ENCODE assay signal across 14 cellular contexts in genomic region chr22:17787159-17788022, GRCh38. TPM values are rescaled to one million over a fixed set of nuclear protein-coding genes. Genes with fewer than 3 reads are reported as not detected.
A peak's percentile ranks its signal among the peaks of the same experiment; 100 is the strongest.
DNase-seq lines count a peak whose midpoint lies in the region; ATAC-seq lines count a peak whose summit lies in the region.
"Had no signal": no experiment of that assay in that cellular context is flagged by ENCODE, and none has a peak within 500 bp of the region (broad histone marks: within the 10 kb centered on the region; RNA-seq: fewer than 3 reads in every experiment).

No MANE protein-coding gene starts in this region.

- DNase-seq in caudate nucleus (lab: John Stamatoyannopoulos, UW) (peak in 8 of 61 donors; percentile 23 to 69 (median 44)), left lobe of liver (ENCODE audit: low spot score) (no peak), NCI-H1436 (lab: John Stamatoyannopoulos, UW) (no peak)
- DNase-seq: activated CD8-positive, alpha-beta T cell treated with anti-CD3 and anti-CD28 coated beads for 36 hours; activated gamma-delta T cell; AML-193; DMS79 treated with DMSO at 0.1 percent for 48 hours; KBM-7 had no signal

- H3K9me3 ChIP-seq in HUES6 (ENCODE audit: control insufficient read depth, insufficient read depth, low read depth, low read length) = no peaks in the 10 kb centered on the region
- H3K9me3 ChIP-seq in skeletal muscle satellite cell (replicated peaks; ENCODE audit: low read length) = no peaks in the 10 kb centered on the region

- peak overlapping the region; percentile 21 for H3K4me2 ChIP-seq in skeletal muscle satellite cell (ENCODE audit: low read length)

- ATAC-seq in left lobe of liver = peak; percentile 3
- no peak for ATAC-seq in HG03097 (IDR thresholded peaks at IDR 0.05; ENCODE audit: low FRiP score, unreplicated experiment)
- ATAC-seq in HG03045 (IDR thresholded peaks at IDR 0.05; ENCODE audit: unreplicated experiment) = no peak
- ATAC-seq in HG03457 (IDR thresholded peaks at IDR 0.05; ENCODE audit: unreplicated experiment) = no peak
- ATAC-seq: activated CD8-positive, alpha-beta T cell treated with anti-CD3 and anti-CD28 coated beads for 36 hours had no signal

- H3K27ac ChIP-seq in HUES6 (ENCODE audit: low read depth, low read length) (no peak overlapping the region), caudate nucleus (ENCODE audit: low read depth, low read length) (peak overlapping the region; percentile 84)

- H3K4me1 ChIP-seq in HUES6 (ENCODE audit: control insufficient read depth, insufficient read depth, low read length) = peaks cover 10% of the 10 kb centered on the region; the same call in 1 of the 2 replicates
- H3K4me1 ChIP-seq in skeletal muscle satellite cell (ENCODE audit: control insufficient read depth, insufficient read depth, low read length) = peaks cover 18% of the 10 kb centered on the region

- H3K36me3 ChIP-seq in HUES6 (ENCODE audit: control insufficient read depth, insufficient read depth, low read length) = peaks cover 11% of the 10 kb centered on the region; the same call in 1 of the 2 replicates
- peaks cover 10% of the 10 kb centered on the region for H3K36me3 ChIP-seq in skeletal muscle satellite cell (ENCODE audit: insufficient read depth, low read length)

- no peaks in the 10 kb centered on the region for H3K27me3 ChIP-seq in HUES6 (ENCODE audit: control insufficient read depth, insufficient read depth, low read length)
- H3K27me3 ChIP-seq in skeletal muscle satellite cell (ENCODE audit: control insufficient read depth, insufficient read depth, low read length) = no peaks in the 10 kb centered on the region
- H3K27me3 ChIP-seq: cardiac muscle cell had no signal

- H3K4me3 ChIP-seq in HUES6 (ENCODE audit: low read depth, low read length) = no peak overlapping the region
- H3K4me3 ChIP-seq in skeletal muscle satellite cell (ENCODE audit: low read length) = no peak overlapping the region
- H3K4me3 ChIP-seq: cardiac muscle cell had no signal

- H3K9ac ChIP-seq in HUES6 (ENCODE audit: low read length) = peak overlapping the region; percentile 36
- no peak overlapping the region for H3K9ac ChIP-seq in skeletal muscle satellite cell (ENCODE audit: low read depth, low read length)

RNA-seq across cellular contexts. Expression of gene BID, which starts 13.1 kb away (rescaled TPM):
- 30.9 TPM for total RNA-seq in left lobe of liver
- total RNA-seq in skeletal muscle satellite cell (2012; rRNA removed) = 18.8 and 29.3 TPM in 2 replicates
